8 cellular contexts compared by ENCODE assay signal in the genomic region with DNA sequence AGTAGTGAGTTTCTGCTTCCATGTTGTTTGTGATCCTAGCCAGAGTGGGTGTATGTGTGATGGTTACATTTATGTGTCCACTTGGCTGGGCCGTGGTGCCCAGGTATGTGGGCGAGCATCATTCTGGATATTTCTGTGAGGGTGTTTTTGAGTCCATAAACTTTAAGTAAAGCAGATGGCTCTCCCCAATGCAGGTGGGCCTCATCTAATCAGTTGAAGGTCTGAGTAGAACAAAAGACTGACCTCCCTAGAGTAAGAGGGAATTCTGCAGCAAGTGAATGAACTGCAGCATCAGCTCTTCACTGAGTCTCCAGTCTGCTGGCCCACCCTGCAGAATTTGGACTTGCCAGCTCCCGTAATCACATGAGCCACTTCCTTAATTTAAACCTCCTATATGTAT.
"Had no signal": no experiment of that assay in that cellular context is flagged by ENCODE, and none has a peak within 500 bp of the region (broad histone marks: within the 10 kb centered on the region; RNA-seq: fewer than 3 reads in every experiment).

No MANE protein-coding gene starts in this region.

- H3K4me3 ChIP-seq: GM12878 had no signal

- ATAC-seq: GM12878 had no signal

- DNase-seq: GDM1, GF-D8 had no signal

- FAIRE-seq: G401.6, GM12878, GM12891, GM12892, GM18507, GM19239 had no signal
